Comparison of ENCODE assay signal across 2 cellular contexts in genomic region chr12:1816730-1817094, GRCh38.
A peak's percentile ranks its signal among the peaks of the same experiment; 100 is the strongest.
TF ChIP-seq lines count a peak whose summit lies in the region.

No MANE protein-coding gene starts in this region.

TF ChIP-seq in HepG2, 621 proteins besides CTCF, POLR2A, EP300 and RAD21 (continued from another document and continues in another):
- TF ChIP-seq ZBTB40 (IDR thresholded peaks at IDR 0.05) (no peak), ZBTB40 (CRISPR knock-in tag; IDR thresholded peaks at IDR 0.05) (no peak), PRDM15 (CRISPR knock-in tag; IDR thresholded peaks at IDR 0.05) (no peak), SKIL (CRISPR knock-in tag; IDR thresholded peaks at IDR 0.05; ENCODE audit: borderline replicate concordance) (peak; percentile 18; the same call in 1 of the 2 replicates)

TF ChIP-seq in neural cell, 6 proteins besides CTCF, POLR2A, EP300 and RAD21 (continued from another document):
- TF ChIP-seq REST (IDR thresholded peaks at IDR 0.05; ENCODE audit: borderline replicate concordance) = no peak
- TF ChIP-seq EZH2 (IDR thresholded peaks at IDR 0.05; ENCODE audit: borderline replicate concordance, insufficient read depth, low read length, poor library complexity, severe bottlenecking) = no peak
- TF ChIP-seq POLR2AphosphoS5 (IDR thresholded peaks at IDR 0.05) = no peak
- no peak for TF ChIP-seq SMC3 (conservative IDR thresholded peaks at IDR 0.05; ENCODE audit: poor library complexity)
